17 cellular contexts compared by ENCODE assay signal in the genomic region with DNA sequence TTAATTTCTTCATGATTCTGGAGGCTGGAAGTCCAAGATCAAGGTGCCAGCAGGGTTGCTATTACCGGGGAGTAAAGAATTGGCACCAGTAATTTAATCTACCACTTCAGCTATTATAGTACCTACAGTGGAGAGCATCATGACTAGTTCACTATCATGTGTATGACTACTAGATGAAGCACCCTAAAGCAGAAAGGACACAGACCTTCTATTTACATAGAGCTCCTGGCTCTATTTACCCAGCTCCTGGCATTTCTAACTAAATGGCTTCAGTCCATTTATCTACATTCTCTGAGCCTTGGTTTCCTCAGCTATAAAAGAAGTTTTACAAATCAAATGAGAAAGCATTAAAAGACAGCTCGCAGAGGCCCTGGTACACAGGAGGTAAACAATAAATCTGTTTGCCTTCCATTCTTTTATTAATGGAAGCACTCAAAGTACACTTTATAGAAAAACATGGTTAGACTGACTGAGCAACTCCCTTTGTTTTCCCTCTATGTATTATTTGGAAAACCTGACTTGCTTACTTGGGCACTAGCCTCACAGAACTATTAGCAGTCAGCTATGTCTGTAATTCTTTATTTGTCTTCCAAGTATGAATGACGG.
"Had no signal": no experiment of that assay in that cellular context is flagged by ENCODE, and none has a peak within 500 bp of the region (broad histone marks: within the 10 kb centered on the region; RNA-seq: fewer than 3 reads in every experiment).

No MANE protein-coding gene starts in this region.

- H3K36me3 ChIP-seq: lower lobe of right lung, neutrophil, spleen, tibial artery had no signal

- DNase-seq: activated CD4-positive, alpha-beta T cell treated with anti-CD3 and anti-CD28 coated beads for 36 hours; activated CD4-positive, alpha-beta T cell treated with anti-CD3 and anti-CD28 coated beads, Interleukin-2, amount 50 U/mL, for 48 hours; activated gamma-delta T cell; cerebellar nuclear complex; cortex of kidney; effector CD4-positive, alpha-beta T cell; hypothalamus; islet precursor cell; lower lobe of right lung; spleen; stimulated activated naive CD8-positive, alpha-beta T cell treated with anti-CD3 and anti-CD28 coated beads, Interleukin-15, Interleukin-2, amounts not matched to agents 100 U/mL and 50 U/mL, for 24 hours; substantia nigra; tibial artery had no signal

- H3K27me3 ChIP-seq: tibial artery had no signal

- H3K4me3 ChIP-seq: lower lobe of right lung, spleen, tibial artery had no signal

- H3K4me1 ChIP-seq: lower lobe of right lung, parathyroid adenoma, spleen had no signal

- H3K27ac ChIP-seq: lower lobe of right lung, neutrophil, parathyroid adenoma, spleen, tibial artery had no signal

- H2AFZ ChIP-seq: parathyroid adenoma had no signal

- H3K9ac ChIP-seq: parathyroid adenoma had no signal

- H3K9me3 ChIP-seq: lower lobe of right lung, neutrophil, spleen, tibial artery had no signal

- ATAC-seq: activated CD4-positive, alpha-beta T cell treated with anti-CD3 and anti-CD28 coated beads for 36 hours; lower lobe of right lung; natural killer cell treated with Interleukin-12 subunit alpha and Interleukin-12 subunit beta and Interleukin-15 and Interleukin-18, amount 100 ng/mL, for 72 hours; stimulated activated naive CD8-positive, alpha-beta T cell treated with anti-CD3 and anti-CD28 coated beads, Interleukin-15, Interleukin-2, amounts not matched to agents 100 U/mL and 50 U/mL, for 24 hours; WTC11 had no signal

- H3K79me2 ChIP-seq: parathyroid adenoma had no signal
